ENCODE assay signal across 34 cellular contexts in the genomic region with DNA sequence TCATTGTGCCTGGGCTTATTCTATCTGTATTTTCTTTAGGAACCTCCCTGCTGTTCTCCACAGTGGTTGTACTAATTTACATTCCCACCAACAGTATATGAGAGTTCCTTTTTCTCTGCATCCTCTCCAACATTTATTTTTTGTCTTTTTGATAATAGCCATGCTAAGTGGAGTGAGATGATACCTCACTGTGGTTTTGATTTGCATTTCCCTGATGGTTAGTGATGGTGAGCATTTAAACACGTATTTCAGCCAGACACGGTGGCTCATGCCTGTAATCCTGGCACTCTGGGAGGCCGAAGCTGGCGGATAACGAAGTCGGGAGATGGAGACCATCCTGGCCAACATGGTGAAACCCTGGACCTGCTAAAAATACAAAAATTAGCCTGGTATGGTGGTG. TPM values are rescaled to one million over a fixed set of nuclear protein-coding genes. Genes with fewer than 3 reads are reported as not detected.
A peak's percentile ranks its signal among the peaks of the same experiment; 100 is the strongest.
DNase-seq lines count a peak whose midpoint lies in the region; ATAC-seq and TF ChIP-seq lines count a peak whose summit lies in the region.
"Had no signal": no experiment of that assay in that cellular context is flagged by ENCODE, and none has a peak within 500 bp of the region (broad histone marks: within the 10 kb centered on the region; RNA-seq: fewer than 3 reads in every experiment).

No MANE protein-coding gene starts in this region.

- no peaks in the 10 kb centered on the region for H3F3A ChIP-seq in neural progenitor cell (ENCODE audit: low read depth)

- peak overlapping the region; percentile 73 for H3K27ac Mint-ChIP-seq in activated CD8-positive, alpha-beta T cell treated with anti-CD3 and anti-CD28 coated beads for 36 hours
- H3K27ac Mint-ChIP-seq in activated CD8-positive, alpha-beta T cell treated with anti-CD3 and anti-CD28 coated beads, Interleukin-2, amount 10 ng/mL, durations not matched to agents 7 days and 5 days, result no peak overlapping the region
- H3K27ac Mint-ChIP-seq in neural progenitor cell, result peak overlapping the region; percentile 57

- 94 to 96% (median 94%) methylated on average over 6 of the region's 6 CpGs for WGBS in heart left ventricle, 4 donors

- no TSS peak for BruUV-seq in OCI-LY7 (replicated peaks; lab: Mats Ljungman, UMichigan)

- POLR2A ChIA-PET in activated CD8-positive, alpha-beta T cell treated with anti-CD3 and anti-CD28 coated beads for 36 hours (lab: Charles Lee), result interaction anchor here (1.0 to 1.4 kb wide), 4 partner anchors 9 to 16 kb away, joined by 3 to 5 read pairs (median 4); no protein-coding TSS in a partner anchor
- POLR2A ChIA-PET in activated CD8-positive, alpha-beta T cell treated with anti-CD3 and anti-CD28 coated beads, Interleukin-2, amount 10 ng/mL, durations not matched to agents 7 days and 5 days (lab: Charles Lee), result no interaction called here
- POLR2A ChIA-PET in OCI-LY7 (lab: Charles Lee), result interaction anchor here (1.0 to 4.8 kb wide), 6 partner anchors 9 to 36 kb away, joined by 3 to 40 read pairs (median 6); no protein-coding TSS in a partner anchor

- no peaks in the 10 kb centered on the region for H3K9me2 ChIP-seq in OCI-LY7 (ENCODE audit: insufficient read depth, low read length)

- H2AFZ ChIP-seq in OCI-LY7 (ENCODE audit: low read length) (peak overlapping the region; percentile 17; the same call in 1 of the 2 replicates), neural progenitor cell (replicated peaks) (no peak overlapping the region)
- H2AFZ ChIP-seq: parathyroid adenoma had no signal

- peaks cover 77% of the 10 kb centered on the region for H3K4me1 Mint-ChIP-seq in activated CD8-positive, alpha-beta T cell treated with anti-CD3 and anti-CD28 coated beads for 36 hours (ENCODE audit: low read depth)
- H3K4me1 Mint-ChIP-seq in activated CD8-positive, alpha-beta T cell treated with anti-CD3 and anti-CD28 coated beads, Interleukin-2, amount 10 ng/mL, durations not matched to agents 7 days and 5 days (ENCODE audit: low read depth), result peaks cover 60% of the 10 kb centered on the region
- H3K4me1 Mint-ChIP-seq in neural progenitor cell, result peaks cover 3% of the 10 kb centered on the region

- no peaks in the 10 kb centered on the region for H4K20me1 ChIP-seq in OCI-LY7 (ENCODE audit: insufficient read depth, low read length)
- H4K20me1 ChIP-seq in neural progenitor cell (ENCODE audit: low read depth), result no peaks in the 10 kb centered on the region

- intact Hi-C loops in activated CD8-positive, alpha-beta T cell treated with anti-CD3 and anti-CD28 coated beads for 36 hours (cut with micrococcal nuclease), result no loop called here
- intact Hi-C loops in OCI-LY7 (cut with micrococcal nuclease; ENCODE audit: unreplicated experiment) (no loop called here), heart left ventricle (cut with DNase I) (no loop called here)

- CTCF ChIA-PET in activated CD8-positive, alpha-beta T cell treated with anti-CD3 and anti-CD28 coated beads for 36 hours (lab: Charles Lee), result interaction anchor here (1.7 to 4.3 kb wide), 2 partner anchors 36 to 142 kb away, joined by 4 to 12 read pairs; no protein-coding TSS in a partner anchor
- CTCF ChIA-PET in activated CD8-positive, alpha-beta T cell treated with anti-CD3 and anti-CD28 coated beads, Interleukin-2, amount 10 ng/mL, durations not matched to agents 7 days and 5 days (lab: Charles Lee), result no interaction called here
- CTCF ChIA-PET in OCI-LY7 (lab: Charles Lee; ENCODE audit: unreplicated experiment), result no interaction called here

- DNase-seq in activated CD8-positive, alpha-beta T cell treated with anti-CD3 and anti-CD28 coated beads for 36 hours, result no peak
- no peak for DNase-seq in activated CD8-positive, alpha-beta T cell treated with anti-CD3 and anti-CD28 coated beads, Interleukin-2, amount 10 ng/mL, durations not matched to agents 7 days and 5 days
- peak; percentile 36 for DNase-seq in GM06990 (ENCODE audit: extremely low read depth, insufficient read length)
- no peak for DNase-seq in OCI-LY7 (ENCODE audit: low spot score)
- DNase-seq in neural progenitor cell (ENCODE audit: low spot score), result no peak
- DNase-seq in heart left ventricle, result no peak
- DNase-seq in D341Med (ENCODE audit: low spot score), result no peak
- DNase-seq: activated CD4-positive, CD25-positive, alpha-beta regulatory T cell treated with anti-CD3 and anti-CD28 coated beads, Interleukin-2, amount 50 U/mL, for 72 hours; BE2C; CD8-positive, alpha-beta memory T cell; DMS 273 treated with DMSO at 0.1 percent for 48 hours; EL; foreskin fibroblast; HCEC 1CT; head of caudate nucleus; islet precursor cell; KBM-7; left lung; mesenchymal stem cell; NCI-H1105 treated with DMSO at 0.1 percent for 48 hours; NCI-H1930; NCI-H524 treated with DMSO at 0.1 percent for 48 hours; retina; Right ventricle myocardium superior; stimulated activated naive CD4-positive, alpha-beta T cell; T-helper 2 cell had no signal

- TF ChIP-seq POLR2A in heart left ventricle (IDR thresholded peaks at IDR 0.05), result no peak

- H3K27me3 Mint-ChIP-seq in activated CD8-positive, alpha-beta T cell treated with anti-CD3 and anti-CD28 coated beads for 36 hours, result no peaks in the 10 kb centered on the region
- no peaks in the 10 kb centered on the region for H3K27me3 Mint-ChIP-seq in activated CD8-positive, alpha-beta T cell treated with anti-CD3 and anti-CD28 coated beads, Interleukin-2, amount 10 ng/mL, durations not matched to agents 7 days and 5 days (ENCODE audit: low read depth)
- no peaks in the 10 kb centered on the region for H3K27me3 Mint-ChIP-seq in neural progenitor cell (ENCODE audit: insufficient read depth, low read depth)

- peaks cover 12% of the 10 kb centered on the region for H3K9me3 Mint-ChIP-seq in activated CD8-positive, alpha-beta T cell treated with anti-CD3 and anti-CD28 coated beads for 36 hours
- peaks cover 5% of the 10 kb centered on the region for H3K9me3 Mint-ChIP-seq in activated CD8-positive, alpha-beta T cell treated with anti-CD3 and anti-CD28 coated beads, Interleukin-2, amount 10 ng/mL, durations not matched to agents 7 days and 5 days (ENCODE audit: insufficient read depth)
- H3K9me3 Mint-ChIP-seq in neural progenitor cell, result peaks cover 4% of the 10 kb centered on the region

- H3K4me2 ChIP-seq in OCI-LY7 (ENCODE audit: low read length) (peak overlapping the region; percentile 25; the same call in 1 of the 2 replicates), neural progenitor cell (no peak overlapping the region)

- H3K79me2 ChIP-seq in OCI-LY7 (ENCODE audit: insufficient read depth, low read depth, low read length), result no peaks in the 10 kb centered on the region
- no peaks in the 10 kb centered on the region for H3K79me2 ChIP-seq in neural progenitor cell (ENCODE audit: low read depth)
- H3K79me2 ChIP-seq: parathyroid adenoma had no signal

- H3K27ac ChIP-seq in OCI-LY7 (ENCODE audit: low read depth, low read length, poor library complexity, severe bottlenecking) (no peak overlapping the region), neural progenitor cell (no peak overlapping the region), heart left ventricle (no peak overlapping the region)
- H3K27ac ChIP-seq: esophagus muscularis mucosa, HL-60, left lung, parathyroid adenoma, skin epidermis, thoracic aorta had no signal

- no peaks in the 10 kb centered on the region for H3K36me3 ChIP-seq in GM06990 (ENCODE audit: control insufficient read depth, insufficient read depth, low read length)
- no peaks in the 10 kb centered on the region for H3K36me3 ChIP-seq in OCI-LY7 (ENCODE audit: insufficient read depth, low read length)
- no peaks in the 10 kb centered on the region for H3K36me3 ChIP-seq in neural progenitor cell
- no peaks in the 10 kb centered on the region for H3K36me3 ChIP-seq in heart left ventricle
- H3K36me3 ChIP-seq: BE2C, esophagus muscularis mucosa, left lung, thoracic aorta had no signal

- H3K4me3 Mint-ChIP-seq in activated CD8-positive, alpha-beta T cell treated with anti-CD3 and anti-CD28 coated beads for 36 hours, result no peak overlapping the region
- H3K4me3 Mint-ChIP-seq in activated CD8-positive, alpha-beta T cell treated with anti-CD3 and anti-CD28 coated beads, Interleukin-2, amount 10 ng/mL, durations not matched to agents 7 days and 5 days, result no peak overlapping the region
- no peak overlapping the region for H3K4me3 Mint-ChIP-seq in neural progenitor cell
- H3K4me3 Mint-ChIP-seq: CD8-positive, alpha-beta memory T cell had no signal

- H3K9ac ChIP-seq in neural progenitor cell, result no peak overlapping the region
- H3K9ac ChIP-seq: parathyroid adenoma had no signal

- H3K9me3 ChIP-seq in OCI-LY7 (ENCODE audit: low read length) (peaks cover 14% of the 10 kb centered on the region; the same call in 1 of the 2 replicates), neural progenitor cell (ENCODE audit: low read depth) (no peaks in the 10 kb centered on the region), heart left ventricle (no peaks in the 10 kb centered on the region)
- H3K9me3 ChIP-seq: BE2C, esophagus muscularis mucosa, left lung, thoracic aorta had no signal

- H3K4me1 ChIP-seq in OCI-LY7 (ENCODE audit: insufficient read depth, low read length, poor library complexity, severe bottlenecking) (peaks cover 62% of the 10 kb centered on the region), neural progenitor cell (peaks cover 5% of the 10 kb centered on the region), heart left ventricle (peaks cover 0 to 17% (median 0%) of the 10 kb centered on the region in 12 donors)
- H3K4me1 ChIP-seq: BE2C, esophagus muscularis mucosa, parathyroid adenoma had no signal

- no peak for ATAC-seq in activated CD8-positive, alpha-beta T cell treated with anti-CD3 and anti-CD28 coated beads for 36 hours
- ATAC-seq in activated CD8-positive, alpha-beta T cell treated with anti-CD3 and anti-CD28 coated beads, Interleukin-2, amount 10 ng/mL, durations not matched to agents 7 days and 5 days, result no peak
- ATAC-seq in heart left ventricle, result no peak
- ATAC-seq: left lung, SK-N-SH treated with all-trans-retinoic acid at 6 μM for 48 hours had no signal

- no peak for TF ChIP-seq CTCF in activated CD8-positive, alpha-beta T cell treated with anti-CD3 and anti-CD28 coated beads for 36 hours (IDR thresholded peaks at IDR 0.05)
- no peak for TF ChIP-seq CTCF in GM06990 (IDR thresholded peaks at IDR 0.05; ENCODE audit: insufficient read depth, low read length, poor library complexity, severe bottlenecking)
- no peak for TF ChIP-seq CTCF in OCI-LY7 (conservative IDR thresholded peaks at IDR 0.05; ENCODE audit: low read length)
- TF ChIP-seq CTCF in neural progenitor cell (IDR thresholded peaks at IDR 0.05), result no peak
- TF ChIP-seq CTCF in heart left ventricle (IDR thresholded peaks at IDR 0.05), result no peak

- no peaks in the 10 kb centered on the region for H3K27me3 ChIP-seq in GM06990 (replicated peaks; ENCODE audit: control insufficient read depth, insufficient read depth, low read length)
- H3K27me3 ChIP-seq in neural progenitor cell, result no peaks in the 10 kb centered on the region
- peaks cover 0 to 4% (median 0%) of the 10 kb centered on the region in 9 donors for H3K27me3 ChIP-seq in heart left ventricle
- H3K27me3 ChIP-seq: esophagus muscularis mucosa, left lung had no signal

- peaks cover 28% of the 10 kb centered on the region for H3K36me3 Mint-ChIP-seq in activated CD8-positive, alpha-beta T cell treated with anti-CD3 and anti-CD28 coated beads for 36 hours (ENCODE audit: low read depth)
- peaks cover 11% of the 10 kb centered on the region for H3K36me3 Mint-ChIP-seq in activated CD8-positive, alpha-beta T cell treated with anti-CD3 and anti-CD28 coated beads, Interleukin-2, amount 10 ng/mL, durations not matched to agents 7 days and 5 days (ENCODE audit: low read depth)
- H3K36me3 Mint-ChIP-seq in neural progenitor cell, result no peaks in the 10 kb centered on the region

- H3K4me3 ChIP-seq in GM06990 (replicated peaks; ENCODE audit: low read depth, low read length) (no peak overlapping the region), OCI-LY7 (ENCODE audit: low read depth, low read length, poor library complexity, severe bottlenecking) (no peak overlapping the region), neural progenitor cell (no peak overlapping the region), heart left ventricle (no peak overlapping the region)
- H3K4me3 ChIP-seq: esophagus muscularis mucosa, left lung, skin epidermis, thoracic aorta had no signal

RNA-seq across cellular contexts. Expression of a gene that starts 57.9 kb away (rescaled TPM):
- total RNA-seq in activated CD8-positive, alpha-beta T cell treated with anti-CD3 and anti-CD28 coated beads for 36 hours, result 10 to 100 TPM; 42.8 to 43.9 TPM
- total RNA-seq in activated CD8-positive, alpha-beta T cell treated with anti-CD3 and anti-CD28 coated beads, Interleukin-2, amount 10 ng/mL, durations not matched to agents 7 days and 5 days, result 10 to 100 TPM; 23.9 to 24.7 TPM
- total RNA-seq in OCI-LY7 (2014; rRNA removed; shearing (Covaris generic)), result 39.8 and 43.0 TPM in 2 replicates
- total RNA-seq in OCI-LY7 (2022), result 65.1 and 72.4 TPM in 2 replicates
- not detected in 2 replicates for total RNA-seq in neural progenitor cell (ENCODE audit: low replicate concordance)
- 1 to 10 TPM in 2 of 9 donors, under 1 TPM in 7; 0.09 to 3.8 (median 0.31) TPM for total RNA-seq in heart left ventricle
- under 1 TPM; 0.10 to 0.30 TPM for polyA plus RNA-seq in heart left ventricle
- total RNA-seq: dermis microvascular lymphatic vessel endothelial cell, MCF 10A had no signal

Comparison
In these comparisons a context has a peak if more than half of its experiments do, and no peak if none do; other contexts are left out.
1. RNA of a gene that starts 57.9 kb away (total RNA-seq): 39.8 to 72.4 TPM in OCI-LY7, 42.8 to 43.9 TPM in activated CD8-positive, alpha-beta T cell treated with anti-CD3 and anti-CD28 coated beads for 36 hours and 23.9 to 24.7 TPM in activated CD8-positive, alpha-beta T cell treated with anti-CD3 and anti-CD28 coated beads, Interleukin-2, amount 10 ng/mL, durations not matched to agents 7 days and 5 days; 0.09 to 3.8 TPM in heart left ventricle and not detected in neural progenitor cell; every median in the first group is over 4 times any median in the second.